Comparison of ENCODE assay signal across 8 cellular contexts in genomic region chr1:204520834-204521709, GRCh38. TPM values are rescaled to one million over a fixed set of nuclear protein-coding genes. Genes with fewer than 3 reads are reported as not detected.
DNase-seq lines count a peak whose midpoint lies in the region; ATAC-seq lines count a peak whose summit lies in the region.

No MANE protein-coding gene starts in this region.

- no peaks in the 10 kb centered on the region for H3K27me3 ChIP-seq in muscle layer of duodenum (ENCODE audit: low read depth, low read length)

- H3K36me3 ChIP-seq in muscle layer of duodenum (ENCODE audit: control insufficient read depth in 1 of 2, insufficient read depth in 2 of 2, low read length in 2 of 2), result peaks cover 0 to 14% of the 10 kb centered on the region in 2 donors

- H3K4me1 ChIP-seq in muscle layer of duodenum (ENCODE audit: control insufficient read depth in 1 of 2, insufficient read depth in 2 of 2, low read length in 2 of 2), result peaks cover 0 to 30% of the 10 kb centered on the region in 2 donors

- peak overlapping the region; percentile 62 for H3K27ac ChIP-seq in muscle layer of duodenum (ENCODE audit: low read length)

- H3K9me3 ChIP-seq in muscle layer of duodenum (ENCODE audit: control insufficient read depth in 1 of 2, low read length in 2 of 2), result no peaks in the 10 kb centered on the region

- ATAC-seq in Right ventricle myocardium superior (ENCODE audit: poor library complexity) (peak; percentile 26), HG02973 (IDR thresholded peaks at IDR 0.05; ENCODE audit: unreplicated experiment) (peak; percentile 40)

- no peak overlapping the region for H3K4me3 ChIP-seq in muscle layer of duodenum (ENCODE audit: low read depth in 1 of 2, low read length in 2 of 2)

- intact Hi-C loops in Right ventricle myocardium superior (cut with DNase I) (no loop called here), cardiac septum (cut with DNase I) (no loop called here)

- DNase-seq in Right ventricle myocardium superior (no peak), cardiac septum (ENCODE audit: low spot score) (no peak), NCI-H2196 (lab: John Stamatoyannopoulos, UW; ENCODE audit: unreplicated experiment) (peak; percentile 65), cortex of kidney (lab: John Stamatoyannopoulos, UW) (no peak), NCI-H2081 (lab: John Stamatoyannopoulos, UW) (no peak)
- peak; percentile 82 for DNase-seq in activated effector memory CD4-positive, alpha-beta T cell treated with anti-CD3 and anti-CD28 coated beads, Interleukin-2, amount 50 U/mL, for 16 hours

RNA-seq across cellular contexts. Expression of gene MDM4, which starts 4.9 kb away (rescaled TPM):
- 24.2 TPM for total RNA-seq in Right ventricle myocardium superior
- total RNA-seq in cardiac septum, result 59.2 TPM

RNA-seq across cellular contexts. Expression of gene PIK3C2B, which starts 26.5 kb away (rescaled TPM):
- 17.7 TPM for total RNA-seq in Right ventricle myocardium superior
- total RNA-seq in cardiac septum, result 28.8 TPM

Comparison
In these comparisons a context has a peak if more than half of its experiments do, and no peak if none do; other contexts are left out.
1. DNase-seq: peak in NCI-H2196 (single experiment) and activated effector memory CD4-positive, alpha-beta T cell treated with anti-CD3 and anti-CD28 coated beads, Interleukin-2, amount 50 U/mL, for 16 hours (single experiment); none in Right ventricle myocardium superior (single experiment), cardiac septum (single experiment), cortex of kidney (single experiment) and NCI-H2081 (0 of 2).